Comparison of ENCODE assay signal across 1 cellular context in genomic region chr14:22202313-22202712, GRCh38.
TF ChIP-seq lines count a peak whose summit lies in the region.

No MANE protein-coding gene starts in this region.

TF ChIP-seq in IMR-90, 13 proteins besides CTCF, POLR2A, EP300 and RAD21:
- TF ChIP-seq NFE2L2 (IDR thresholded peaks at IDR 0.05; ENCODE audit: low read depth, low read length) (no peak), RCOR1 (IDR thresholded peaks at IDR 0.05; ENCODE audit: insufficient replicate concordance, low read length) (no peak), CEBPB (IDR thresholded peaks at IDR 0.05; ENCODE audit: low read depth, low read length) (no peak), FOS (IDR thresholded peaks at IDR 0.05; ENCODE audit: low read depth, low read length) (no peak), BHLHE40 (IDR thresholded peaks at IDR 0.05; ENCODE audit: low read depth, low read length) (no peak), CHD1 (IDR thresholded peaks at IDR 0.05; ENCODE audit: low read depth, low read length) (no peak), ELK1 (IDR thresholded peaks at IDR 0.05; ENCODE audit: borderline replicate concordance, low read depth, low read length) (no peak), MXI1 (IDR thresholded peaks at IDR 0.05; ENCODE audit: borderline replicate concordance, low read depth, low read length) (no peak), MAZ (IDR thresholded peaks at IDR 0.05; ENCODE audit: borderline replicate concordance, low read depth, low read length) (no peak), SMC3 (IDR thresholded peaks at IDR 0.05; ENCODE audit: low read depth, low read length) (no peak), RFX5 (IDR thresholded peaks at IDR 0.05; ENCODE audit: low read depth, low read length) (no peak), MAFK (IDR thresholded peaks at IDR 0.05; ENCODE audit: low read depth, low read length) (no peak)
- TF ChIP-seq, protein P1, sequence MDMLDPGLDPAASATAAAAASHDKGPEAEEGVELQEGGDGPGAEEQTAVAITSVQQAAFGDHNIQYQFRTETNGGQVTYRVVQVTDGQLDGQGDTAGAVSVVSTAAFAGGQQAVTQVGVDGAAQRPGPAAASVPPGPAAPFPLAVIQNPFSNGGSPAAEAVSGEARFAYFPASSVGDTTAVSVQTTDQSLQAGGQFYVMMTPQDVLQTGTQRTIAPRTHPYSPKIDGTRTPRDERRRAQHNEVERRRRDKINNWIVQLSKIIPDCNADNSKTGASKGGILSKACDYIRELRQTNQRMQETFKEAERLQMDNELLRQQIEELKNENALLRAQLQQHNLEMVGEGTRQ (IDR thresholded peaks at IDR 0.05; ENCODE audit: low read depth, low read length), result no peak
